9 cellular contexts compared by ENCODE assay signal in genomic region chr20:16801919-16802651, GRCh38. TPM values are rescaled to one million over a fixed set of nuclear protein-coding genes. Genes with fewer than 3 reads are reported as not detected.
A peak's percentile ranks its signal among the peaks of the same experiment; 100 is the strongest.
DNase-seq lines count a peak whose midpoint lies in the region; ATAC-seq and TF ChIP-seq lines count a peak whose summit lies in the region.
"Had no signal": no experiment of that assay in that cellular context is flagged by ENCODE, and none has a peak within 500 bp of the region (broad histone marks: within the 10 kb centered on the region; RNA-seq: fewer than 3 reads in every experiment).

No MANE protein-coding gene starts in this region.

- peak; percentile 89 for ATAC-seq in GM18868 (IDR thresholded peaks at IDR 0.05; ENCODE audit: unreplicated experiment)

- H3K27me3 ChIP-seq in vagina = no peaks in the 10 kb centered on the region

- H3K4me1 ChIP-seq in vagina = no peaks in the 10 kb centered on the region

- intact Hi-C loops in vagina (cut with DNase I) = loop anchor here (2.0 kb wide), 1 partner anchor 629 kb away; no protein-coding TSS in a partner anchor

- H3K27ac ChIP-seq in vagina = no peak overlapping the region

- DNase-seq in AML-193 (lab: John Stamatoyannopoulos, UW) = peak; percentile 20 to 21
- DNase-seq in HPDE6-E6E7 (ENCODE audit: extremely low spot score) = peak; percentile 22
- DNase-seq in NOMO-1 treated with DMSO at 0.1 percent for 48 hours (lab: John Stamatoyannopoulos, UW; ENCODE audit: unreplicated experiment) = peak; percentile 47
- peak; percentile 26 for DNase-seq in activated T-cell treated with anti-CD3 and anti-CD28 coated beads for 24 hours (ENCODE audit: low read depth)
- peak; percentile 52 for DNase-seq in fibroblast of mammary gland (ENCODE audit: low read depth)
- DNase-seq in occipital lobe (lab: John Stamatoyannopoulos, UW) = peak; percentile 31
- DNase-seq in vagina (ENCODE audit: extremely low spot score in 2 of 2) = no peak

- no peak for TF ChIP-seq POLR2A in vagina (IDR thresholded peaks at IDR 0.05)

- TF ChIP-seq CTCF in fibroblast of mammary gland (conservative IDR thresholded peaks at IDR 0.05; ENCODE audit: control insufficient read depth, insufficient read depth, low read depth, low read length) = peak; percentile 92
- TF ChIP-seq CTCF in vagina (IDR thresholded peaks at IDR 0.05) = peak; percentile 56 to 64 (median 57)

- no peaks in the 10 kb centered on the region for H3K9me3 ChIP-seq in vagina

- H3K36me3 ChIP-seq in vagina = no peaks in the 10 kb centered on the region

- no peak overlapping the region for H3K4me3 ChIP-seq in fibroblast of mammary gland (ENCODE audit: control insufficient read depth, low read depth, low read length)
- H3K4me3 ChIP-seq in vagina = no peak overlapping the region

RNA-seq across cellular contexts. Expression of gene OTOR, which starts 53.9 kb away (rescaled TPM):
- total RNA-seq in occipital lobe = 0.47 TPM
- not detected for total RNA-seq in vagina
- total RNA-seq: pulmonary artery endothelial cell had no signal

Comparison
In these comparisons a context has a peak if more than half of its experiments do, and no peak if none do; other contexts are left out.
1. DNase-seq: peak in AML-193 (2 of 2), HPDE6-E6E7 (single experiment), NOMO-1 treated with DMSO at 0.1 percent for 48 hours (single experiment), activated T-cell treated with anti-CD3 and anti-CD28 coated beads for 24 hours (single experiment), fibroblast of mammary gland (single experiment) and occipital lobe (single experiment); none in vagina (0 of 2).